ENCODE assay signal across 10 cellular contexts in genomic region chr6:169252805-169253189, GRCh38. TPM values are rescaled to one million over a fixed set of nuclear protein-coding genes. Genes with fewer than 3 reads are reported as not detected.
DNase-seq lines count a peak whose midpoint lies in the region; ATAC-seq and TF ChIP-seq lines count a peak whose summit lies in the region.
"Had no signal": no experiment of that assay in that cellular context is flagged by ENCODE, and none has a peak within 500 bp of the region (broad histone marks: within the 10 kb centered on the region; RNA-seq: fewer than 3 reads in every experiment).

No MANE protein-coding gene starts in this region.

- H3K27me3 ChIP-seq in gastroesophageal sphincter: peaks cover 23% of the 10 kb centered on the region

- H3K4me3 ChIP-seq in gastroesophageal sphincter: peak overlapping the region; percentile 20 to 42

- DNase-seq in DMS153 (lab: John Stamatoyannopoulos, UW) (peak; percentile 20), NCI-H345 treated with DMSO at 0.1 percent for 48 hours (lab: John Stamatoyannopoulos, UW; ENCODE audit: unreplicated experiment) (peak; percentile 64), pons (ENCODE audit: low spot score) (peak; percentile 73), cortex of kidney (lab: John Stamatoyannopoulos, UW) (no peak), SIG-M5 treated with dmso at 0.1 percent for 504 hours (lab: John Stamatoyannopoulos, UW; ENCODE audit: unreplicated experiment) (no peak), AG08396 (ENCODE audit: low spot score) (no peak)
- no peak for DNase-seq in activated CD4-positive, alpha-beta T cell treated with anti-CD3 and anti-CD28 coated beads, Interleukin-2, amount 50 U/mL, for 48 hours
- DNase-seq: activated gamma-delta T cell; stimulated activated naive CD8-positive, alpha-beta T cell treated with anti-CD3 and anti-CD28 coated beads, Interleukin-15, Interleukin-2, amounts not matched to agents 100 U/mL and 50 U/mL, for 24 hours had no signal

- TF ChIP-seq POLR2A in gastroesophageal sphincter (IDR thresholded peaks at IDR 0.05): no peak

- H3K4me1 ChIP-seq in gastroesophageal sphincter: peaks cover 0 to 38% (median 0%) of the 10 kb centered on the region in 3 donors

- no peak for TF ChIP-seq CTCF in gastroesophageal sphincter (IDR thresholded peaks at IDR 0.05)

- H3K9me3 ChIP-seq in gastroesophageal sphincter: peaks cover 0 to 4% (median 0%) of the 10 kb centered on the region in 3 donors

- H3K36me3 ChIP-seq in gastroesophageal sphincter: peaks cover 0 to 14% of the 10 kb centered on the region in 2 donors

- TF ChIP-seq EP300 in gastroesophageal sphincter (IDR thresholded peaks at IDR 0.05): no peak

- WGBS in gastroesophageal sphincter (ENCODE audit: low coverage in 1 of 2), 2 donors: 0 to 44% methylated on average over 5 to 6 of the region's 6 CpGs

- no peak for ATAC-seq in gastroesophageal sphincter
- ATAC-seq: stimulated activated naive CD8-positive, alpha-beta T cell treated with anti-CD3 and anti-CD28 coated beads, Interleukin-15, Interleukin-2, amounts not matched to agents 100 U/mL and 50 U/mL, for 24 hours had no signal

- H3K27ac ChIP-seq in gastroesophageal sphincter: peak overlapping the region in 3 of 4 donors; percentile 51 to 68 (median 59)

RNA-seq across cellular contexts. Expression of gene THBS2, which starts 0.8 kb away (rescaled TPM):
- total RNA-seq in gastroesophageal sphincter: 10 to 100 TPM; 21.5 to 41.9 (median 35.7) TPM

Comparison
In these comparisons a context has a peak if more than half of its experiments do, and no peak if none do; other contexts are left out.
1. DNase-seq: peak in DMS153 (single experiment), NCI-H345 treated with DMSO at 0.1 percent for 48 hours (single experiment) and pons (single experiment); none in cortex of kidney (single experiment), SIG-M5 treated with dmso at 0.1 percent for 504 hours (single experiment), AG08396 (single experiment) and activated CD4-positive, alpha-beta T cell treated with anti-CD3 and anti-CD28 coated beads, Interleukin-2, amount 50 U/mL, for 48 hours (0 of 2).